8 cellular contexts compared by ENCODE assay signal in the genomic region with DNA sequence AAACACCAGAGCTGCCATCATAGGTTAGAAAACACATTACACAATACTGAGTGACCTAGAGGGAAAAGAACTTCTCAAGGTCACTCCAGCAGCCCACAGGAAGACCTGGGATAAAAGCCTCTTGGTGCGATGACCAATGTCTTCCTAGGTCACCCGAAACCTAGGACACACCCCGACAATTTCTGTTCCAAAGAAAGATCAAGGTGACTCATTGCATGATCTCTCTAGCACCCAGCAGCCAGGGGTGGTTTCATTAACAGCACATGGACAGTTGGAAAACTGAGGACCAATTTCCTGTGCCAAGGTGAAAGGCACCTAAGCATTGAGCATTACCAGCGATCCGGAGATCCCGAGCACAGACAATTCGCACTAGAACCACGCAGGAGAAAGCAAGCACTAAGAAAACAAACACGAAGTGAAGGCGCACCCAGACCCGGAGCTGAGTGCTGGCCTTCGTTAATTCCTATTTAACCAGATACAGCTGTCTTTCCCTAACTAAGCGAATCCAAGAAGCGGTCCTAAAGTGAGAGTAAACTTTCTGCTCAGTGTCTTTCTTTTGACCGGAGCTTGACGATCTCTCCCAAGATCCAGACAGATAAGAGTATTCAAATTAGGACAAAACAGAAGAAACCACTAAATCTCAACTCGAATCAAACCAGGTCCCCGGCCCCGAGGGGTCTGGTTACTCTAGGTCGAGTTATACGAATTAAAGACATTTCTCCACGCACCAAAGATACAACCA. TPM values are rescaled to one million over a fixed set of nuclear protein-coding genes. Genes with fewer than 3 reads are reported as not detected.
A peak's percentile ranks its signal among the peaks of the same experiment; 100 is the strongest.
DNase-seq lines count a peak whose midpoint lies in the region; ATAC-seq and TF ChIP-seq lines count a peak whose summit lies in the region.

No MANE protein-coding gene starts in this region.

- H3K27me3 Mint-ChIP-seq in T-helper 17 cell (peaks cover 39% of the 10 kb centered on the region), osteocyte (ENCODE audit: unreplicated experiment) (peaks cover 46% of the 10 kb centered on the region)

- no peak overlapping the region for H3K9ac ChIP-seq in MM.1S (ENCODE audit: low read length)

- H3K4me1 ChIP-seq in A673 (ENCODE audit: insufficient read depth, low read length, poor library complexity, severe bottlenecking), result peaks cover 15% of the 10 kb centered on the region
- no peaks in the 10 kb centered on the region for H3K4me1 ChIP-seq in MM.1S (ENCODE audit: low read length)

- H2AFZ ChIP-seq in MM.1S (ENCODE audit: low read length), result no peak overlapping the region

- no peak overlapping the region for H3K27ac Mint-ChIP-seq in T-helper 17 cell
- peak overlapping the region; percentile 84 for H3K27ac Mint-ChIP-seq in osteocyte (ENCODE audit: unreplicated experiment)

- peaks cover 18% of the 10 kb centered on the region for H3K4me1 Mint-ChIP-seq in T-helper 17 cell
- H3K4me1 Mint-ChIP-seq in osteocyte (ENCODE audit: unreplicated experiment), result peaks cover 17% of the 10 kb centered on the region

- no peaks in the 10 kb centered on the region for H3K9me2 ChIP-seq in MM.1S (replicated peaks; ENCODE audit: insufficient read depth, low read length)

- no peaks in the 10 kb centered on the region for H3K9me3 ChIP-seq in A673 (ENCODE audit: low read depth, low read length, poor library complexity, severe bottlenecking)
- no peaks in the 10 kb centered on the region for H3K9me3 ChIP-seq in T-helper 17 cell (ENCODE audit: control insufficient read depth, low read length, poor library complexity, severe bottlenecking)
- no peaks in the 10 kb centered on the region for H3K9me3 ChIP-seq in MM.1S (replicated peaks; ENCODE audit: insufficient read depth, low read length)

- CTCF ChIA-PET in A673 (lab: Charles Lee), result no interaction called here

- TF ChIP-seq CTCF in A673 (conservative IDR thresholded peaks at IDR 0.05; ENCODE audit: low read depth, low read length) (no peak), fibroblast of the aortic adventitia (IDR thresholded peaks at IDR 0.05; ENCODE audit: insufficient read depth, low read length) (no peak), osteocyte (IDR thresholded peaks at IDR 0.05) (no peak), MM.1S (IDR thresholded peaks at IDR 0.05; ENCODE audit: low read length) (no peak)

- no peak overlapping the region for H3K27ac ChIP-seq in A673 (ENCODE audit: low read depth, low read length, poor library complexity, severe bottlenecking)
- no peak overlapping the region for H3K27ac ChIP-seq in MM.1S (ENCODE audit: low read length)

- H3K36me3 ChIP-seq in A673 (ENCODE audit: insufficient read depth, low read length, poor library complexity, severe bottlenecking), result no peaks in the 10 kb centered on the region
- H3K36me3 ChIP-seq in MM.1S (replicated peaks; ENCODE audit: insufficient read depth, low read length), result no peaks in the 10 kb centered on the region

- no peaks in the 10 kb centered on the region for H3K79me2 ChIP-seq in MM.1S (ENCODE audit: low read length)

- H3F3A ChIP-seq in MM.1S (ENCODE audit: insufficient read depth, low read length), result no peaks in the 10 kb centered on the region

- peaks cover 71% of the 10 kb centered on the region for H3K27me3 ChIP-seq in A673 (replicated peaks; ENCODE audit: insufficient read depth, low read depth, low read length, poor library complexity)
- H3K27me3 ChIP-seq in MM.1S (replicated peaks; ENCODE audit: insufficient read depth, low read length), result no peaks in the 10 kb centered on the region

- H3K4me3 Mint-ChIP-seq in T-helper 17 cell (peak overlapping the region; percentile 92), osteocyte (ENCODE audit: unreplicated experiment) (peak overlapping the region; percentile 87)

- peak; percentile 14 for ATAC-seq in GM18868 (IDR thresholded peaks at IDR 0.05; ENCODE audit: unreplicated experiment)
- ATAC-seq in T-helper 17 cell, result no peak
- no peak for ATAC-seq in GM18870 (IDR thresholded peaks at IDR 0.05; ENCODE audit: unreplicated experiment)
- no peak for ATAC-seq in HG03159 (IDR thresholded peaks at IDR 0.05; ENCODE audit: unreplicated experiment)

- DNase-seq in A673 (ENCODE audit: low spot score), result peak; percentile 37
- DNase-seq in T-helper 17 cell, result no peak
- DNase-seq in fibroblast of the aortic adventitia (ENCODE audit: low read depth), result peak; percentile 40
- no peak for DNase-seq in osteocyte (ENCODE audit: extremely low spot score, unreplicated experiment)
- no peak for DNase-seq in MM.1S

- H3K9me3 Mint-ChIP-seq in osteocyte (ENCODE audit: unreplicated experiment), result no peaks in the 10 kb centered on the region

- intact Hi-C loops in A673 (cut with micrococcal nuclease; ENCODE audit: unreplicated experiment), result no loop called here

- H4K20me1 ChIP-seq in MM.1S (ENCODE audit: insufficient read depth, low read length), result no peaks in the 10 kb centered on the region

- POLR2A ChIA-PET in A673 (lab: Charles Lee; ENCODE audit: low non-redundant PET), result no interaction called here

- H3K4me2 ChIP-seq in MM.1S (ENCODE audit: low read depth, low read length), result no peak overlapping the region

- H3K36me3 Mint-ChIP-seq in T-helper 17 cell (ENCODE audit: low read depth), result peaks cover 8% of the 10 kb centered on the region
- H3K36me3 Mint-ChIP-seq in osteocyte (ENCODE audit: unreplicated experiment), result no peaks in the 10 kb centered on the region

- H3K4me3 ChIP-seq in A673 (ENCODE audit: low read depth, low read length, poor library complexity, severe bottlenecking) (peak overlapping the region; percentile 52), fibroblast of the aortic adventitia (ENCODE audit: low read depth, low read length) (peak overlapping the region; percentile 64), MM.1S (ENCODE audit: low read length) (no peak overlapping the region)

- no TSS peak for BruUV-seq in A673 (replicated peaks; lab: Mats Ljungman, UMichigan)

RNA-seq across cellular contexts. Expression of a gene that starts 1.4 kb away (rescaled TPM):
- total RNA-seq in A673 (2021), result 0.19 TPM in 1 of 2 replicates, not detected in the other
- total RNA-seq in T-helper 17 cell, result under 1 TPM; 0.37 to 0.65 TPM
- 4.8 and 7.5 TPM in 2 replicates for total RNA-seq in fibroblast of the aortic adventitia (ENCODE audit: low replicate concordance)
- 3.4 and 3.6 TPM in 2 replicates for total RNA-seq in osteocyte

Comparison
In these comparisons a context has a peak if more than half of its experiments do, and no peak if none do; other contexts are left out.
1. DNase-seq: peak in A673 (single experiment) and fibroblast of the aortic adventitia (single experiment); none in T-helper 17 cell (0 of 3), osteocyte (single experiment) and MM.1S (single experiment).